17 cellular contexts compared by ENCODE assay signal in genomic region chr1:103129255-103129654, GRCh38. TPM values are rescaled to one million over a fixed set of nuclear protein-coding genes. Genes with fewer than 3 reads are reported as not detected.
A peak's percentile ranks its signal among the peaks of the same experiment; 100 is the strongest.
DNase-seq lines count a peak whose midpoint lies in the region; ATAC-seq and TF ChIP-seq lines count a peak whose summit lies in the region.
"Had no signal": no experiment of that assay in that cellular context is flagged by ENCODE, and none has a peak within 500 bp of the region (broad histone marks: within the 10 kb centered on the region; RNA-seq: fewer than 3 reads in every experiment).

No MANE protein-coding gene starts in this region.

- DNase-seq in HCEC 1CT (peak; percentile 70), amniotic epithelial cell (ENCODE audit: low read depth) (peak; percentile 96), foreskin fibroblast (peak; percentile 62 to 90), smooth muscle cell (lab: John Stamatoyannopoulos, UW; ENCODE audit: unreplicated experiment) (no peak), T-helper 9 cell (no peak), stomach (no peak)
- DNase-seq: activated CD8-positive, alpha-beta memory T cell treated with anti-CD3 and anti-CD28 coated beads for 24 hours; MV-4-11; NCI-H2081; NCI-H526 treated with DMSO at 0.1 percent for 48 hours; psoas muscle; SJCRH30; thyroid gland had no signal

- H3K36me3 ChIP-seq in smooth muscle cell (ENCODE audit: low read depth) (no peaks in the 10 kb centered on the region), stomach (no peaks in the 10 kb centered on the region)
- H3K36me3 ChIP-seq: SJCRH30, thyroid gland had no signal

- no peaks in the 10 kb centered on the region for H4K20me1 ChIP-seq in smooth muscle cell (ENCODE audit: low read depth)

- peak overlapping the region; percentile 49 for H3K4me2 ChIP-seq in smooth muscle cell

- 54% methylated on average over 1 of the region's 1 CpG for WGBS in smooth muscle cell (ENCODE audit: low lambda C conversion rate)
- WGBS in stomach, 5 donors: 0 to 90% (median 45%) methylated on average over 1 of the region's 1 CpG

- H3F3A ChIP-seq in smooth muscle cell (ENCODE audit: low read depth): peaks cover 6% of the 10 kb centered on the region

- H3K27ac ChIP-seq in smooth muscle cell (ENCODE audit: low read depth): peak overlapping the region; percentile 46
- H3K27ac ChIP-seq in stomach: no peak overlapping the region
- H3K27ac ChIP-seq: psoas muscle, SJCRH30, thyroid gland had no signal

- TF ChIP-seq POLR2A in stomach (IDR thresholded peaks at IDR 0.05): no peak

- no peak overlapping the region for H3K4me3 ChIP-seq in foreskin fibroblast (ENCODE audit: low read depth in 1 of 2, low read length in 2 of 2)
- no peak overlapping the region for H3K4me3 ChIP-seq in smooth muscle cell
- no peak overlapping the region for H3K4me3 ChIP-seq in stomach
- H3K4me3 ChIP-seq: psoas muscle, SJCRH30, thyroid gland had no signal

- intact Hi-C loops in stomach (cut with DNase I; ENCODE audit: low total_unique reads): no loop called here

- H2AFZ ChIP-seq in smooth muscle cell (ENCODE audit: low read depth): no peak overlapping the region

- ATAC-seq in HG02840 (IDR thresholded peaks at IDR 0.05; ENCODE audit: low FRiP score, unreplicated experiment) (no peak), HG02852 (IDR thresholded peaks at IDR 0.05; ENCODE audit: unreplicated experiment) (no peak)
- ATAC-seq: psoas muscle; stimulated activated memory B cell treated with anti-CD40 and anti-IgM and Interleukin-4, amounts not matched to agents 10 μg/mL and 1 μg/mL and 100 μg/mL, for 72 hours had no signal

- H3K27me3 ChIP-seq in smooth muscle cell (ENCODE audit: low read depth) (no peaks in the 10 kb centered on the region), stomach (no peaks in the 10 kb centered on the region)
- H3K27me3 ChIP-seq: SJCRH30, thyroid gland had no signal

- H3K9ac ChIP-seq in smooth muscle cell (ENCODE audit: low read depth): no peak overlapping the region

- H3K79me2 ChIP-seq in smooth muscle cell (ENCODE audit: low read depth): no peaks in the 10 kb centered on the region

- TF ChIP-seq EP300 in stomach (IDR thresholded peaks at IDR 0.05): no peak

- H3K4me1 ChIP-seq in smooth muscle cell (ENCODE audit: low read depth): no peaks in the 10 kb centered on the region
- H3K4me1 ChIP-seq in stomach: no peaks in the 10 kb centered on the region
- H3K4me1 ChIP-seq: psoas muscle, SJCRH30, thyroid gland had no signal

- TF ChIP-seq CTCF in foreskin fibroblast (IDR thresholded peaks at IDR 0.05; ENCODE audit: low read depth, low read length) (no peak), smooth muscle cell (IDR thresholded peaks at IDR 0.05; ENCODE audit: borderline replicate concordance, insufficient read depth, poor library complexity, severe bottlenecking) (no peak), stomach (IDR thresholded peaks at IDR 0.05) (no peak)

- no peaks in the 10 kb centered on the region for H3K9me3 ChIP-seq in smooth muscle cell (replicated peaks; ENCODE audit: low read depth)
- no peaks in the 10 kb centered on the region for H3K9me3 ChIP-seq in stomach
- H3K9me3 ChIP-seq: psoas muscle, SJCRH30, thyroid gland had no signal

RNA-seq across cellular contexts. Expression of gene COL11A1, which starts 20.9 kb away (rescaled TPM):
- total RNA-seq in smooth muscle cell (236 and 297 TPM in 2 replicates), stomach (1 to 10 TPM in 1 of 5 donors, under 1 TPM in 2, not detected in 2; under 0.01 to 7.0 (median 0.29) TPM)
- polyA plus RNA-seq in smooth muscle cell (91.6 and 155 TPM in 2 replicates), stomach (not detected)
- total RNA-seq: SJCRH30; T-helper 2 cell treated with Interferon-gamma antibody and Interleukin-4, amounts not matched to agents 100 ng/mL and 5 ng/mL, for 36 hours had no signal

Comparison
In these comparisons a context has a peak if more than half of its experiments do, and no peak if none do; other contexts are left out.
1. DNase-seq: peak in HCEC 1CT (single experiment), amniotic epithelial cell (single experiment) and foreskin fibroblast (2 of 2); none in smooth muscle cell (single experiment), T-helper 9 cell (single experiment) and stomach (single experiment).
2. RNA of gene COL11A1, which starts 20.9 kb away (total RNA-seq): 236 to 297 TPM in smooth muscle cell; under 0.01 to 7.0 TPM in stomach; every median in the first group is over 10 times any median in the second.